In genomic region chr5:106185661-106186081, GRCh38 we compare ENCODE assay signal across 21 cellular contexts.
DNase-seq lines count a peak whose midpoint lies in the region; ATAC-seq and TF ChIP-seq lines count a peak whose summit lies in the region.
"Had no signal": no experiment of that assay in that cellular context is flagged by ENCODE, and none has a peak within 500 bp of the region (broad histone marks: within the 10 kb centered on the region; RNA-seq: fewer than 3 reads in every experiment).

No MANE protein-coding gene starts in this region.

- DNase-seq in head of caudate nucleus, result no peak
- DNase-seq in HFFc6, result no peak
- DNase-seq: ACHN; C1 segment of cervical spinal cord; CD8-positive, alpha-beta memory T cell; DMS53; HCEC 1CT; KG1; NCI-H1048; NCI-H1436; NCI-H2029; NCI-H345; NCI-H526 had no signal

- no peak overlapping the region for H3K4me3 Mint-ChIP-seq in HFFc6
- H3K4me3 Mint-ChIP-seq: CD8-positive, alpha-beta memory T cell; GM23338; T-helper 1 cell treated with Interleukin-12 subunit alpha and Interleukin-12 subunit beta and Interleukin-4 antibody, amounts not matched to agents 30 μg/mL and 1 μg/mL, for 36 hours had no signal

- peaks cover 35% of the 10 kb centered on the region for H3K9me3 Mint-ChIP-seq in HFFc6
- H3K9me3 Mint-ChIP-seq: GM23338 had no signal

- intact Hi-C loops in head of caudate nucleus (cut with DNase I), result no loop called here

- no peak overlapping the region for H3K27ac Mint-ChIP-seq in HFFc6
- H3K27ac Mint-ChIP-seq: CD8-positive, alpha-beta memory T cell; GM23338; T-helper 1 cell treated with Interleukin-12 subunit alpha and Interleukin-12 subunit beta and Interleukin-4 antibody, amounts not matched to agents 30 μg/mL and 1 μg/mL, for 36 hours had no signal

- H3K27me3 Mint-ChIP-seq in HFFc6 (ENCODE audit: insufficient read depth), result no peaks in the 10 kb centered on the region
- H3K27me3 Mint-ChIP-seq: CD8-positive, alpha-beta memory T cell had no signal

- ATAC-seq in GM18868 (IDR thresholded peaks at IDR 0.05; ENCODE audit: unreplicated experiment), result peak; percentile 77
- ATAC-seq in HG02852 (IDR thresholded peaks at IDR 0.05; ENCODE audit: unreplicated experiment), result peak; percentile 75
- peak; percentile 62 for ATAC-seq in HG03520 (IDR thresholded peaks at IDR 0.05; ENCODE audit: unreplicated experiment)
- no peak for ATAC-seq in HG03095 (IDR thresholded peaks at IDR 0.05; ENCODE audit: unreplicated experiment)
- no peak for ATAC-seq in HG02763 (IDR thresholded peaks at IDR 0.05; ENCODE audit: unreplicated experiment)
- ATAC-seq: GM23338, Panc1 had no signal

- TF ChIP-seq CTCF in HFFc6 (IDR thresholded peaks at IDR 0.05), result no peak

- H3K4me1 Mint-ChIP-seq in HFFc6 (ENCODE audit: low read depth), result no peaks in the 10 kb centered on the region
- H3K4me1 Mint-ChIP-seq: CD8-positive, alpha-beta memory T cell; GM23338 had no signal

- H3K36me3 Mint-ChIP-seq in HFFc6 (ENCODE audit: low read depth), result no peaks in the 10 kb centered on the region; the same call in 1 of the 2 replicates
- H3K36me3 Mint-ChIP-seq: CD8-positive, alpha-beta memory T cell had no signal

Comparison
In these comparisons a context has a peak if more than half of its experiments do, and no peak if none do; other contexts are left out.
1. ATAC-seq: peak in GM18868 (single experiment), HG02852 (single experiment) and HG03520 (single experiment); none in HG03095 (single experiment) and HG02763 (single experiment).